Comparison of ENCODE assay signal across 7 cellular contexts in the genomic region with DNA sequence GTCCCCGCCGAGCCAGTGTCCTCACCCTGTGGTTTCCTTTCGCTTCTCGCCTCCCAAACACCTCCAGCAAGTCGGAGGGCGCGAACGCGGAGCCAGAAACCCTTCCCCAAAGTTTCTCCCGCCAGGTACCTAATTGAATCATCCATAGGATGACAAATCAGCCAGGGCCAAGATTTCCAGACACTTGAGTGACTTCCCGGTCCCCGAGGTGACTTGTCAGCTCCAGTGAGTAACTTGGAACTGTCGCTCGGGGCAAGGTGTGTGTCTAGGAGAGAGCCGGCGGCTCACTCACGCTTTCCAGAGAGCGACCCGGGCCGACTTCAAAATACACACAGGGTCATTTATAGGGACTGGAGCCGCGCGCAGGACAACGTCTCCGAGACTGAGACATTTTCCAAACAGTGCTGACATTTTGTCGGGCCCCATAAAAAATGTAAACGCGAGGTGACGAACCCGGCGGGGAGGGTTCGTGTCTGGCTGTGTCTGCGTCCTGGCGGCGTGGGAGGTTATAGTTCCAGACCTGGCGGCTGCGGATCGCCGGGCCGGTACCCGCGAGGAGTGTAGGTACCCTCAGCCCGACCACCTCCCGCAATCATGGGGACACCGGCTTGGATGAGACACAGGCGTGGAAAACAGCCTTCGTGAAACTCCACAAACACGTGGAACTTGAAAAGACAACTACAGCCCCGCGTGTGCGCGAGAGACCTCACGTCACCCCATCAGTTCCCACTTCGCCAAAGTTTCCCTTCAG. TPM values are rescaled to one million over a fixed set of nuclear protein-coding genes. Genes with fewer than 3 reads are reported as not detected.
A peak's percentile ranks its signal among the peaks of the same experiment; 100 is the strongest.
DNase-seq lines count a peak whose midpoint lies in the region; ATAC-seq and TF ChIP-seq lines count a peak whose summit lies in the region.

No MANE protein-coding gene starts in this region.

- no peaks in the 10 kb centered on the region for H3K36me3 ChIP-seq in WERI-Rb-1
- no peaks in the 10 kb centered on the region for H3K36me3 ChIP-seq in colonic mucosa
- H3K36me3 ChIP-seq in right lobe of liver: no peaks in the 10 kb centered on the region

- TF ChIP-seq CTCF in WERI-Rb-1 (IDR thresholded peaks at IDR 0.05; ENCODE audit: low read depth, low read length) (no peak), colonic mucosa (IDR thresholded peaks at IDR 0.05) (no peak), right lobe of liver (IDR thresholded peaks at IDR 0.05) (no peak)

- intact Hi-C loops in colonic mucosa (cut with DNase I) (no loop called here), right lobe of liver (cut with DNase I) (no loop called here)

- ATAC-seq in GM18511 (IDR thresholded peaks at IDR 0.05; ENCODE audit: unreplicated experiment) (peak; percentile 22), HG03139 (IDR thresholded peaks at IDR 0.05; ENCODE audit: unreplicated experiment) (peak; percentile 14), right lobe of liver (peak; percentile 9 to 36 (median 18))

- peak overlapping the region; percentile 42 for H3K4me3 ChIP-seq in WERI-Rb-1 (ENCODE audit: low read depth, low read length)
- H3K4me3 ChIP-seq in colonic mucosa: peak overlapping the region; percentile 78
- H3K4me3 ChIP-seq in right lobe of liver: peak overlapping the region; percentile 58 to 82 (median 72)

- WGBS in right lobe of liver (ENCODE audit: insufficient coverage, low coverage, low lambda C conversion rate, missing lambda C conversion rate): 1% methylated on average over 27 of the region's 54 CpGs

- peak overlapping the region; percentile 79 to 90 for H3K9ac ChIP-seq in colonic mucosa (ENCODE audit: low read depth in 2 of 2, low read length in 2 of 2)

- H3K9me3 ChIP-seq in WERI-Rb-1 (ENCODE audit: severe bottlenecking) (no peaks in the 10 kb centered on the region), colonic mucosa (no peaks in the 10 kb centered on the region), right lobe of liver (no peaks in the 10 kb centered on the region)

- H3K4me1 ChIP-seq in colonic mucosa (no peaks in the 10 kb centered on the region), right lobe of liver (peaks cover 0 to 6% (median 0%) of the 10 kb centered on the region in 4 donors)

- TF ChIP-seq POLR2A in right lobe of liver (IDR thresholded peaks at IDR 0.05): no peak

- H3K27ac ChIP-seq in WERI-Rb-1 (no peak overlapping the region), colonic mucosa (peak overlapping the region; percentile 93), right lobe of liver (peak overlapping the region; percentile 90 to 96 (median 92))

- DNase-seq in WERI-Rb-1: peak; percentile 14
- peak; percentile 70 for DNase-seq in colonic mucosa
- peak; percentile 51 to 67 (median 63) for DNase-seq in right lobe of liver
- peak; percentile 8 to 38 (median 35) for DNase-seq in stimulated activated CD4-positive, alpha-beta T cell treated with anti-CD3 and anti-CD28 coated beads, TNF-alpha, amount 100 ng/mL, for 48 hours (ENCODE audit: low read depth in 3 of 3)
- no peak for DNase-seq in NCI-H2029 (lab: John Stamatoyannopoulos, UW)

- H3K27me3 ChIP-seq in WERI-Rb-1 (ENCODE audit: insufficient read depth, low read depth, severe bottlenecking) (peaks cover 45% of the 10 kb centered on the region), colonic mucosa (no peaks in the 10 kb centered on the region), right lobe of liver (no peaks in the 10 kb centered on the region)

RNA-seq across cellular contexts. Expression of gene GLIS3, which starts 1.4 kb away (rescaled TPM):
- 10 to 100 TPM; 10.1 to 17.6 TPM for total RNA-seq in colonic mucosa
- total RNA-seq in right lobe of liver: 10 to 100 TPM in 5 of 6 experiments, 1 to 10 TPM in 1; 9.6 to 17.7 (median 11.2) TPM
